In the genomic region with DNA sequence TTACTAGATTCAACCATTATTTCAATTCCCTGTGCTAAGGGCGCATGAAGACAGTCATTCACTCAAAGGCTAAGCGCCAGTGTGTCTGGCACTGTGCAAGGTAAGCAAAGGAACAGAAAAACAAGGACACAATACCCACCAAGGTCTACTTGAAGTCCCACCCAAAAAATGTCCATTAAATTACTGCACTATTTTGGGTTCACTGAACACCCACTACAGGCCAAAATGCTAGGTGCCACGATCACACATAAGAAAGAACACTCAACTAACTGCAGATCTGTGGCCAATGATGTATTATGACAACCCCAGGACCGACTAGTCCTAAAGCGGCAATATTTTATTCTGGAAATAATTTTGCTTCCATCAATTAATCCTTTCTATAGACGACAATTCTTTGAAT, we compare ENCODE assay signal across 8 cellular contexts. TPM values are rescaled to one million over a fixed set of nuclear protein-coding genes. Genes with fewer than 3 reads are reported as not detected.
DNase-seq lines count a peak whose midpoint lies in the region; ATAC-seq and TF ChIP-seq lines count a peak whose summit lies in the region.

No MANE protein-coding gene starts in this region.

- H3K4me1 ChIP-seq in ES-I3 (ENCODE audit: insufficient read depth, low read length) (peaks cover 6% of the 10 kb centered on the region; the same call in 1 of the 2 replicates), ectodermal cell (ENCODE audit: control insufficient read depth, insufficient read depth, low read length) (peaks cover 13% of the 10 kb centered on the region), neural progenitor cell (peaks cover 13% of the 10 kb centered on the region)

- H3K36me3 ChIP-seq in ES-I3 (ENCODE audit: insufficient read depth, low read length) (no peaks in the 10 kb centered on the region), ectodermal cell (ENCODE audit: control insufficient read depth, insufficient read depth, low read length) (no peaks in the 10 kb centered on the region), neural progenitor cell (no peaks in the 10 kb centered on the region)

- H3K27ac ChIP-seq in ectodermal cell (ENCODE audit: insufficient read depth, low read depth, low read length, poor library complexity, severe bottlenecking), result no peak overlapping the region
- no peak overlapping the region for H3K27ac ChIP-seq in neural progenitor cell

- H3K36me3 Mint-ChIP-seq in neural progenitor cell, result peaks cover 2% of the 10 kb centered on the region

- no peaks in the 10 kb centered on the region for H3K27me3 ChIP-seq in ectodermal cell (ENCODE audit: control insufficient read depth, insufficient read depth, low read length, poor library complexity, severe bottlenecking)
- H3K27me3 ChIP-seq in neural progenitor cell, result no peaks in the 10 kb centered on the region

- H3K27me3 Mint-ChIP-seq in neural progenitor cell (ENCODE audit: insufficient read depth, low read depth), result peaks cover 2% of the 10 kb centered on the region

- H3K9ac ChIP-seq in ES-I3 (ENCODE audit: low read depth, low read length) (peak overlapping the region; percentile 86; the same call in 1 of the 2 replicates), neural progenitor cell (peak overlapping the region; percentile 66)

- TF ChIP-seq CTCF in neural progenitor cell (IDR thresholded peaks at IDR 0.05), result no peak

- ATAC-seq in GM21528 (IDR thresholded peaks at IDR 0.05; ENCODE audit: low FRiP score, unreplicated experiment) (no peak), HG03039 (IDR thresholded peaks at IDR 0.05; ENCODE audit: unreplicated experiment) (no peak)

- no peak overlapping the region for H3K27ac Mint-ChIP-seq in neural progenitor cell

- peak overlapping the region; percentile 86 for H3K4me2 ChIP-seq in neural progenitor cell

- H3K9me3 ChIP-seq in ES-I3 (ENCODE audit: control insufficient read depth, insufficient read depth, low read length), result no peaks in the 10 kb centered on the region
- no peaks in the 10 kb centered on the region for H3K9me3 ChIP-seq in ectodermal cell (ENCODE audit: control insufficient read depth, low read length)
- H3K9me3 ChIP-seq in neural progenitor cell (ENCODE audit: low read depth), result no peaks in the 10 kb centered on the region

- H3K4me3 ChIP-seq in ectodermal cell (ENCODE audit: insufficient read depth, low read depth, low read length) (peak overlapping the region; percentile 63), neural progenitor cell (peak overlapping the region; percentile 61)

- H2AFZ ChIP-seq in neural progenitor cell (replicated peaks), result no peak overlapping the region

- DNase-seq in NCI-H82 (lab: John Stamatoyannopoulos, UW) (peak; percentile 26), neural progenitor cell (ENCODE audit: low spot score) (no peak), cerebellum (ENCODE audit: low spot score) (no peak), NCI-H526 treated with DMSO at 0.1 percent for 48 hours (lab: John Stamatoyannopoulos, UW) (no peak)

- WGBS in ectodermal cell, 2 experiments, result 90 to 91% methylated on average over 5 to 6 of the region's 6 CpGs

- peaks cover 26% of the 10 kb centered on the region for H4K20me1 ChIP-seq in neural progenitor cell (ENCODE audit: low read depth)

- H3K4me1 Mint-ChIP-seq in neural progenitor cell, result peaks cover 32% of the 10 kb centered on the region

- H3K9me3 Mint-ChIP-seq in neural progenitor cell, result no peaks in the 10 kb centered on the region

- peaks cover 64% of the 10 kb centered on the region for H3K79me2 ChIP-seq in neural progenitor cell (ENCODE audit: low read depth)

- peak overlapping the region; percentile 96 for H3K4me3 Mint-ChIP-seq in neural progenitor cell

- peaks cover 7% of the 10 kb centered on the region for H3F3A ChIP-seq in neural progenitor cell (ENCODE audit: low read depth)

RNA-seq across cellular contexts. Expression of a gene that starts 1.8 kb away (rescaled TPM):
- polyA plus RNA-seq in ectodermal cell (2013, experiment 1 of 4), result 34.4 TPM
- polyA plus RNA-seq in ectodermal cell (2013, experiment 2 of 4), result 37.5 TPM
- polyA plus RNA-seq in ectodermal cell (2013, experiment 3 of 4), result 28.2 TPM
- polyA plus RNA-seq in ectodermal cell (2013, experiment 4 of 4), result 32.8 TPM
- 25.4 and 59.4 TPM in 2 replicates for total RNA-seq in neural progenitor cell (ENCODE audit: low replicate concordance)
- 41.6 TPM for total RNA-seq in cerebellum
